Comparison of ENCODE assay signal across 13 cellular contexts in genomic region chr4:183599690-183600089, GRCh38. TPM values are rescaled to one million over a fixed set of nuclear protein-coding genes. Genes with fewer than 3 reads are reported as not detected.
DNase-seq lines count a peak whose midpoint lies in the region; ATAC-seq lines count a peak whose summit lies in the region.
"Had no signal": no experiment of that assay in that cellular context is flagged by ENCODE, and none has a peak within 500 bp of the region (broad histone marks: within the 10 kb centered on the region; RNA-seq: fewer than 3 reads in every experiment).

No MANE protein-coding gene starts in this region.

- no peaks in the 10 kb centered on the region for H3K4me1 Mint-ChIP-seq in activated CD8-positive, alpha-beta T cell treated with anti-CD3 and anti-CD28 coated beads, Interleukin-2, amount 10 ng/mL, durations not matched to agents 7 days and 5 days (ENCODE audit: low read depth)
- H3K4me1 Mint-ChIP-seq: activated CD4-positive, alpha-beta memory T cell treated with anti-CD3 and anti-CD28 coated beads, Interleukin-2, amount 10 ng/mL, durations not matched to agents 7 days and 5 days; nephron had no signal

- no peak overlapping the region for H3K4me3 Mint-ChIP-seq in activated CD8-positive, alpha-beta T cell treated with anti-CD3 and anti-CD28 coated beads, Interleukin-2, amount 10 ng/mL, durations not matched to agents 7 days and 5 days
- H3K4me3 Mint-ChIP-seq: activated CD4-positive, alpha-beta memory T cell treated with anti-CD3 and anti-CD28 coated beads, Interleukin-2, amount 10 ng/mL, durations not matched to agents 7 days and 5 days; nephron had no signal

- POLR2A ChIA-PET in activated CD8-positive, alpha-beta T cell treated with anti-CD3 and anti-CD28 coated beads, Interleukin-2, amount 10 ng/mL, durations not matched to agents 7 days and 5 days (lab: Charles Lee): no interaction called here

- CTCF ChIA-PET in activated CD8-positive, alpha-beta T cell treated with anti-CD3 and anti-CD28 coated beads, Interleukin-2, amount 10 ng/mL, durations not matched to agents 7 days and 5 days (lab: Charles Lee): interaction anchor here (1.1 to 1.8 kb wide), 2 partner anchors 21 to 129 kb away, joined by 4 to 5 read pairs; no protein-coding TSS in a partner anchor

- H3K27ac Mint-ChIP-seq in activated CD8-positive, alpha-beta T cell treated with anti-CD3 and anti-CD28 coated beads, Interleukin-2, amount 10 ng/mL, durations not matched to agents 7 days and 5 days: no peak overlapping the region
- H3K27ac Mint-ChIP-seq: activated CD4-positive, alpha-beta memory T cell treated with anti-CD3 and anti-CD28 coated beads, Interleukin-2, amount 10 ng/mL, durations not matched to agents 7 days and 5 days; nephron had no signal

- H3K36me3 Mint-ChIP-seq in activated CD8-positive, alpha-beta T cell treated with anti-CD3 and anti-CD28 coated beads, Interleukin-2, amount 10 ng/mL, durations not matched to agents 7 days and 5 days (ENCODE audit: low read depth): no peaks in the 10 kb centered on the region

- no peaks in the 10 kb centered on the region for H3K9me3 Mint-ChIP-seq in activated CD8-positive, alpha-beta T cell treated with anti-CD3 and anti-CD28 coated beads, Interleukin-2, amount 10 ng/mL, durations not matched to agents 7 days and 5 days (ENCODE audit: insufficient read depth)
- H3K9me3 Mint-ChIP-seq: activated CD4-positive, alpha-beta memory T cell treated with anti-CD3 and anti-CD28 coated beads, Interleukin-2, amount 10 ng/mL, durations not matched to agents 7 days and 5 days had no signal

- peaks cover 14% of the 10 kb centered on the region for H3K27me3 Mint-ChIP-seq in activated CD8-positive, alpha-beta T cell treated with anti-CD3 and anti-CD28 coated beads, Interleukin-2, amount 10 ng/mL, durations not matched to agents 7 days and 5 days (ENCODE audit: low read depth)

- DNase-seq in renal cortical epithelial cell (ENCODE audit: low read depth) (peak; percentile 74), HUDEP-2 (lab: John Stamatoyannopoulos, UW; ENCODE audit: unreplicated experiment in 76 of 76) (no peak), DMS 273 treated with DMSO at 0.1 percent for 48 hours (lab: John Stamatoyannopoulos, UW) (no peak)
- DNase-seq in activated CD8-positive, alpha-beta T cell treated with anti-CD3 and anti-CD28 coated beads, Interleukin-2, amount 10 ng/mL, durations not matched to agents 7 days and 5 days: no peak
- DNase-seq: activated CD4-positive, alpha-beta memory T cell treated with anti-CD3 and anti-CD28 coated beads, Interleukin-2, amount 10 ng/mL, durations not matched to agents 7 days and 5 days; heart right ventricle; left lung; NCI-H2171 treated with DMSO at 0.1 percent for 48 hours had no signal

- ATAC-seq in GM19397 (IDR thresholded peaks at IDR 0.05; ENCODE audit: unreplicated experiment) (peak; percentile 82), HG02623 (IDR thresholded peaks at IDR 0.05; ENCODE audit: unreplicated experiment) (peak; percentile 82), HG03469 (IDR thresholded peaks at IDR 0.05; ENCODE audit: unreplicated experiment) (peak; percentile 70)
- no peak for ATAC-seq in activated CD8-positive, alpha-beta T cell treated with anti-CD3 and anti-CD28 coated beads, Interleukin-2, amount 10 ng/mL, durations not matched to agents 7 days and 5 days
- ATAC-seq: heart right ventricle, left lung, Panc1 had no signal

RNA-seq across cellular contexts. Expression of gene RWDD4, which starts 59.3 kb away (rescaled TPM):
- total RNA-seq in renal cortical epithelial cell: 23.4 and 28.5 TPM in 2 replicates
- 10 to 100 TPM; 15.6 to 17.2 TPM for total RNA-seq in activated CD8-positive, alpha-beta T cell treated with anti-CD3 and anti-CD28 coated beads, Interleukin-2, amount 10 ng/mL, durations not matched to agents 7 days and 5 days

RNA-seq across cellular contexts. Expression of gene TRAPPC11, which starts 59.4 kb away (rescaled TPM):
- 48.1 and 63.6 TPM in 2 replicates for total RNA-seq in renal cortical epithelial cell
- 10 to 100 TPM; 26.5 to 29.9 TPM for total RNA-seq in activated CD8-positive, alpha-beta T cell treated with anti-CD3 and anti-CD28 coated beads, Interleukin-2, amount 10 ng/mL, durations not matched to agents 7 days and 5 days
